ENCODE assay signal across 1 cellular context in genomic region chr7:156703773-156704482, GRCh38.
TF ChIP-seq lines count a peak whose summit lies in the region.

No MANE protein-coding gene starts in this region.

TF ChIP-seq in K562, 482 proteins besides CTCF, POLR2A, EP300 and RAD21 (continued from another document):
- TF ChIP-seq, protein P1, sequence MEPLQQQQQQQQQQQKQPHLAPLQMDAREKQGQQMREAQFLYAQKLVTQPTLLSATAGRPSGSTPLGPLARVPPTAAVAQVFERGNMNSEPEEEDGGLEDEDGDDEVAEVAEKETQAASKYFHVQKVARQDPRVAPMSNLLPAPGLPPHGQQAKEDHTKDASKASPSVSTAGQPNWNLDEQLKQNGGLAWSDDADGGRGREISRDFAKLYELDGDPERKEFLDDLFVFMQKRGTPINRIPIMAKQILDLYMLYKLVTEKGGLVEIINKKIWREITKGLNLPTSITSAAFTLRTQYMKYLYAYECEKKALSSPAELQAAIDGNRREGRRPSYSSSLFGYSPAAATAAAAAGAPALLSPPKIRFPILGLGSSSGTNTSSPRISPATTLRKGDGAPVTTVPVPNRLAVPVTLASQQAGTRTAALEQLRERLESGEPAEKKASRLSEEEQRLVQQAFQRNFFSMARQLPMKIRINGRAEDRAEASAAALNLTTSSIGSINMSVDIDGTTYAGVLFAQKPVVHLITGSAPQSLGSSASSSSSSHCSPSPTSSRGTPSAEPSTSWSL (CRISPR knock-in tag; IDR thresholded peaks at IDR 0.05; ENCODE audit: borderline replicate concordance): no peak
TF ChIP-seq in K562: peak in this region for 1.
